18 cellular contexts compared by ENCODE assay signal in genomic region chr1:65918564-65918963, GRCh38.
"Had no signal": no experiment of that assay in that cellular context is flagged by ENCODE, and none has a peak within 500 bp of the region (broad histone marks: within the 10 kb centered on the region; RNA-seq: fewer than 3 reads in every experiment).

No MANE protein-coding gene starts in this region.

- H3K4me3 ChIP-seq: dorsolateral prefrontal cortex, heart left ventricle, stomach, thoracic aorta, transverse colon had no signal

- H3K4me1 ChIP-seq: heart left ventricle, stomach, transverse colon had no signal

- H3K9me3 Mint-ChIP-seq: naive thymus-derived CD4-positive, alpha-beta T cell had no signal

- H3K9me3 ChIP-seq: heart left ventricle, neutrophil, stomach, thoracic aorta, transverse colon had no signal

- H3K36me3 ChIP-seq: heart left ventricle, neutrophil, stomach, thoracic aorta, transverse colon had no signal

- H3K27ac ChIP-seq: dorsolateral prefrontal cortex, heart left ventricle, neutrophil, stomach, thoracic aorta, transverse colon had no signal

- H3K27me3 ChIP-seq: dorsolateral prefrontal cortex, heart left ventricle, neutrophil, stomach, transverse colon had no signal

- ATAC-seq: esophagus mucosa; heart left ventricle; naive thymus-derived CD4-positive, alpha-beta T cell; sciatic nerve had no signal

- H3K4me1 Mint-ChIP-seq: naive thymus-derived CD4-positive, alpha-beta T cell had no signal

- FAIRE-seq: frontal cortex, islet of Langerhans had no signal

- H3K4me3 Mint-ChIP-seq: naive thymus-derived CD4-positive, alpha-beta T cell had no signal

- DNase-seq: cortex of kidney; dorsolateral prefrontal cortex; effector CD8-positive, alpha-beta T cell; heart left ventricle; hypothalamus; kidney glomerular epithelial cell; naive thymus-derived CD4-positive, alpha-beta T cell; posterior cingulate gyrus; stimulated activated naive CD4-positive, alpha-beta T cell; stomach; substantia nigra; transverse colon had no signal

- H3K27ac Mint-ChIP-seq: naive thymus-derived CD4-positive, alpha-beta T cell had no signal

- H3K36me3 Mint-ChIP-seq: naive thymus-derived CD4-positive, alpha-beta T cell had no signal
